16 cellular contexts compared by ENCODE assay signal in the genomic region with DNA sequence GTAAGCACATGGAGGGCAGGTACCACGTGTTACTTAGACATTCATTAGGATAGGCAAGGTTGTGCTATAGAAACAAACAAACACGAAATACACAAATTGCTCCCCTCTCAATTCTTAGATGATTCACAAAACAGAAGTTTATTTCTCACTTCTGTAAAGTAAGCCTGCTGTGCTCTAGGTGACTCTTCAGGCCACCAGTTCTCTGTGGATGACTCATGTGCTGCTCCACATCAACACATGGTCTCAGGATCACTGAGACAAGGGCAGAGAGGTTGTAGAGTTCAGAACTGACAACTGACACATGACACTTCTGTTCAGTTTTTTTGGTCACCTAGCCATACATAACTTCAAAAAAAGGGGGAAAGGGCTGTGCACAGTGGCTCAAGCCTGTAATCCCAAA.
DNase-seq lines count a peak whose midpoint lies in the region; ATAC-seq and TF ChIP-seq lines count a peak whose summit lies in the region.
"Had no signal": no experiment of that assay in that cellular context is flagged by ENCODE, and none has a peak within 500 bp of the region (broad histone marks: within the 10 kb centered on the region; RNA-seq: fewer than 3 reads in every experiment).

No MANE protein-coding gene starts in this region.

- H3K27ac Mint-ChIP-seq in WTC11: no peak overlapping the region
- H3K27ac Mint-ChIP-seq: activated CD4-positive, alpha-beta memory T cell treated with anti-CD3 and anti-CD28 coated beads for 36 hours; activated naive CD4-positive, alpha-beta T cell treated with anti-CD3 and anti-CD28 coated beads, Interleukin-2, amount 10 ng/mL, durations not matched to agents 7 days and 5 days had no signal

- no peak overlapping the region for H4K12ac ChIP-seq in trophoblast cell (ENCODE audit: low read depth, low read length)

- H3K4me1 Mint-ChIP-seq in WTC11: peaks cover 11% of the 10 kb centered on the region
- H3K4me1 Mint-ChIP-seq: activated naive CD4-positive, alpha-beta T cell treated with anti-CD3 and anti-CD28 coated beads, Interleukin-2, amount 10 ng/mL, durations not matched to agents 7 days and 5 days; central memory CD8-positive, alpha-beta T cell had no signal

- H3K9me3 Mint-ChIP-seq in WTC11: peaks cover 4% of the 10 kb centered on the region
- H3K9me3 Mint-ChIP-seq: activated CD4-positive, alpha-beta memory T cell treated with anti-CD3 and anti-CD28 coated beads for 36 hours; activated naive CD4-positive, alpha-beta T cell treated with anti-CD3 and anti-CD28 coated beads, Interleukin-2, amount 10 ng/mL, durations not matched to agents 7 days and 5 days had no signal

- TF ChIP-seq CTCF in NB4 (IDR thresholded peaks at IDR 0.05; ENCODE audit: low read depth, low read length) (no peak), WTC11 (IDR thresholded peaks at IDR 0.05) (no peak)

- no peak overlapping the region for H3K27ac ChIP-seq in right cardiac atrium (ENCODE audit: low read length)
- H3K27ac ChIP-seq in trophoblast cell (ENCODE audit: low read depth, low read length): no peak overlapping the region
- H3K27ac ChIP-seq: prostate gland, thoracic aorta had no signal

- CTCF ChIA-PET in WTC11 (lab: Charles Lee): no interaction called here

- H3K79me1 ChIP-seq in trophoblast cell (ENCODE audit: low read length): peaks cover 1% of the 10 kb centered on the region

- H3K27me3 Mint-ChIP-seq in WTC11 (ENCODE audit: low read depth): no peaks in the 10 kb centered on the region; the same call in 1 of the 2 replicates
- H3K27me3 Mint-ChIP-seq: activated naive CD4-positive, alpha-beta T cell treated with anti-CD3 and anti-CD28 coated beads, Interleukin-2, amount 10 ng/mL, durations not matched to agents 7 days and 5 days had no signal

- H2BK120ac ChIP-seq in trophoblast cell (ENCODE audit: insufficient read depth, low read length, poor library complexity): no peak overlapping the region

- H2AFZ ChIP-seq in trophoblast cell (ENCODE audit: insufficient read depth, low read length, poor library complexity): no peak overlapping the region

- no peaks in the 10 kb centered on the region for H3K27me3 ChIP-seq in right cardiac atrium (ENCODE audit: control insufficient read depth, insufficient read depth)
- H3K27me3 ChIP-seq in trophoblast cell (ENCODE audit: insufficient read depth, low read length): no peaks in the 10 kb centered on the region

- H3K4me1 ChIP-seq in right cardiac atrium (ENCODE audit: control insufficient read depth, insufficient read depth, low read length) (no peaks in the 10 kb centered on the region), trophoblast cell (ENCODE audit: control insufficient read depth in 1 of 2, insufficient read depth in 2 of 2, low read length in 2 of 2) (peaks cover 0 to 2% of the 10 kb centered on the region in 2 experiments)
- H3K4me1 ChIP-seq: prostate gland had no signal

- no peak overlapping the region for H3K4me2 ChIP-seq in trophoblast cell (ENCODE audit: low read length)

- no peaks in the 10 kb centered on the region for H3K79me2 ChIP-seq in trophoblast cell (ENCODE audit: control insufficient read depth, insufficient read depth, low read length, poor library complexity)

- H3K9me3 ChIP-seq in right cardiac atrium (ENCODE audit: control insufficient read depth, low read length) (no peaks in the 10 kb centered on the region), trophoblast cell (ENCODE audit: insufficient read depth, low read depth, low read length) (no peaks in the 10 kb centered on the region)
- H3K9me3 ChIP-seq: prostate gland, thoracic aorta had no signal

- H3K4me3 ChIP-seq in right cardiac atrium (ENCODE audit: low read length) (no peak overlapping the region), NB4 (ENCODE audit: low read depth, low read length) (no peak overlapping the region), trophoblast cell (ENCODE audit: low read depth, low read length) (no peak overlapping the region)
- H3K4me3 ChIP-seq: prostate gland, thoracic aorta had no signal

- no peak for DNase-seq in left ventricle myocardium superior
- DNase-seq in right cardiac atrium: no peak
- peak; percentile 21 for DNase-seq in NB4 (ENCODE audit: low read depth)
- no peak for DNase-seq in SIG-M5 (lab: John Stamatoyannopoulos, UW)
- no peak for DNase-seq in WTC11 (ENCODE audit: low spot score)
- DNase-seq in NCI-H774 (lab: John Stamatoyannopoulos, UW): no peak
- DNase-seq in trophoblast cell: no peak
- DNase-seq: activated CD4-positive, alpha-beta memory T cell treated with anti-CD3 and anti-CD28 coated beads for 36 hours; activated naive CD4-positive, alpha-beta T cell treated with anti-CD3 and anti-CD28 coated beads, Interleukin-2, amount 10 ng/mL, durations not matched to agents 7 days and 5 days; HCEC 1CT; NCI-H146 had no signal

- intact Hi-C loops in left ventricle myocardium superior (cut with micrococcal nuclease): no loop called here
- intact Hi-C loops in right cardiac atrium (cut with DNase I): no loop called here

- H3K4ac ChIP-seq in trophoblast cell (ENCODE audit: low read depth, low read length): no peak overlapping the region

- no peak for TF ChIP-seq POLR2A in NB4 (IDR thresholded peaks at IDR 0.05; ENCODE audit: extremely low read depth, insufficient read length)

- H3K4me3 Mint-ChIP-seq in WTC11: no peak overlapping the region
- H3K4me3 Mint-ChIP-seq: activated CD4-positive, alpha-beta memory T cell treated with anti-CD3 and anti-CD28 coated beads for 36 hours; activated naive CD4-positive, alpha-beta T cell treated with anti-CD3 and anti-CD28 coated beads, Interleukin-2, amount 10 ng/mL, durations not matched to agents 7 days and 5 days; central memory CD8-positive, alpha-beta T cell had no signal

- H3K14ac ChIP-seq in trophoblast cell (ENCODE audit: low read length): no peak overlapping the region

- H2AK5ac ChIP-seq in trophoblast cell (ENCODE audit: low read length): no peak overlapping the region

- H2BK12ac ChIP-seq in trophoblast cell (ENCODE audit: low read length): no peak overlapping the region

- H4K91ac ChIP-seq in trophoblast cell (ENCODE audit: low read depth, low read length): no peak overlapping the region

- H3K36me3 Mint-ChIP-seq in WTC11: no peaks in the 10 kb centered on the region; the same call in 1 of the 2 replicates
- H3K36me3 Mint-ChIP-seq: activated CD4-positive, alpha-beta memory T cell treated with anti-CD3 and anti-CD28 coated beads for 36 hours; activated naive CD4-positive, alpha-beta T cell treated with anti-CD3 and anti-CD28 coated beads, Interleukin-2, amount 10 ng/mL, durations not matched to agents 7 days and 5 days had no signal

- H3K18ac ChIP-seq in trophoblast cell (ENCODE audit: low read length): no peak overlapping the region

- POLR2A ChIA-PET in WTC11 (lab: Charles Lee): no interaction called here

- H2BK5ac ChIP-seq in trophoblast cell (ENCODE audit: low read depth, low read length, poor library complexity): no peak overlapping the region

- no peak overlapping the region for H3K23ac ChIP-seq in trophoblast cell (ENCODE audit: low read length)

- ATAC-seq in left ventricle myocardium superior (peak; percentile 71), right cardiac atrium (no peak), HG02852 (IDR thresholded peaks at IDR 0.05; ENCODE audit: unreplicated experiment) (peak; percentile 80), WTC11 (no peak)
- ATAC-seq: esophagus mucosa had no signal

- WGBS in right cardiac atrium: 63% methylated on average over 2 of the region's 2 CpGs
- no CpG with 5 or more reads among the region's 2 CpGs for WGBS in trophoblast cell (ENCODE audit: extremely low coverage, insufficient coverage, insufficient read length)

- no peak overlapping the region for H4K8ac ChIP-seq in trophoblast cell (ENCODE audit: low read depth, low read length)

- H3K36me3 ChIP-seq in trophoblast cell (ENCODE audit: control insufficient read depth in 1 of 2, insufficient read depth in 2 of 2, low read length in 2 of 2): no peaks in the 10 kb centered on the region
- H3K36me3 ChIP-seq: prostate gland, thoracic aorta had no signal

- H3K9ac ChIP-seq in trophoblast cell (ENCODE audit: low read length): no peak overlapping the region

TF ChIP-seq in WTC11, 78 proteins besides CTCF, POLR2A, EP300 and RAD21 (continues in another document):
- TF ChIP-seq SMAD3 (CRISPR knock-in tag; IDR thresholded peaks at IDR 0.05; ENCODE audit: borderline replicate concordance) (no peak), SMAD4 (CRISPR knock-in tag; IDR thresholded peaks at IDR 0.05) (no peak), ZNF219 (CRISPR knock-in tag; IDR thresholded peaks at IDR 0.05; ENCODE audit: borderline replicate concordance) (no peak), TEAD4 (CRISPR knock-in tag; IDR thresholded peaks at IDR 0.05) (no peak), PRRX2 (CRISPR knock-in tag; IDR thresholded peaks at IDR 0.05) (no peak), FOXJ3 (CRISPR knock-in tag; IDR thresholded peaks at IDR 0.05; ENCODE audit: borderline replicate concordance) (no peak), RORB (CRISPR knock-in tag; IDR thresholded peaks at IDR 0.05) (no peak), ZNF416 (CRISPR knock-in tag; IDR thresholded peaks at IDR 0.05) (no peak), JUN (CRISPR knock-in tag; IDR thresholded peaks at IDR 0.05) (no peak)
- TF ChIP-seq, protein P1, sequence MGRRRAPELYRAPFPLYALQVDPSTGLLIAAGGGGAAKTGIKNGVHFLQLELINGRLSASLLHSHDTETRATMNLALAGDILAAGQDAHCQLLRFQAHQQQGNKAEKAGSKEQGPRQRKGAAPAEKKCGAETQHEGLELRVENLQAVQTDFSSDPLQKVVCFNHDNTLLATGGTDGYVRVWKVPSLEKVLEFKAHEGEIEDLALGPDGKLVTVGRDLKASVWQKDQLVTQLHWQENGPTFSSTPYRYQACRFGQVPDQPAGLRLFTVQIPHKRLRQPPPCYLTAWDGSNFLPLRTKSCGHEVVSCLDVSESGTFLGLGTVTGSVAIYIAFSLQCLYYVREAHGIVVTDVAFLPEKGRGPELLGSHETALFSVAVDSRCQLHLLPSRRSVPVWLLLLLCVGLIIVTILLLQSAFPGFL (CRISPR knock-in tag; IDR thresholded peaks at IDR 0.05; ENCODE audit: borderline replicate concordance): no peak
- TF ChIP-seq, protein P2, sequence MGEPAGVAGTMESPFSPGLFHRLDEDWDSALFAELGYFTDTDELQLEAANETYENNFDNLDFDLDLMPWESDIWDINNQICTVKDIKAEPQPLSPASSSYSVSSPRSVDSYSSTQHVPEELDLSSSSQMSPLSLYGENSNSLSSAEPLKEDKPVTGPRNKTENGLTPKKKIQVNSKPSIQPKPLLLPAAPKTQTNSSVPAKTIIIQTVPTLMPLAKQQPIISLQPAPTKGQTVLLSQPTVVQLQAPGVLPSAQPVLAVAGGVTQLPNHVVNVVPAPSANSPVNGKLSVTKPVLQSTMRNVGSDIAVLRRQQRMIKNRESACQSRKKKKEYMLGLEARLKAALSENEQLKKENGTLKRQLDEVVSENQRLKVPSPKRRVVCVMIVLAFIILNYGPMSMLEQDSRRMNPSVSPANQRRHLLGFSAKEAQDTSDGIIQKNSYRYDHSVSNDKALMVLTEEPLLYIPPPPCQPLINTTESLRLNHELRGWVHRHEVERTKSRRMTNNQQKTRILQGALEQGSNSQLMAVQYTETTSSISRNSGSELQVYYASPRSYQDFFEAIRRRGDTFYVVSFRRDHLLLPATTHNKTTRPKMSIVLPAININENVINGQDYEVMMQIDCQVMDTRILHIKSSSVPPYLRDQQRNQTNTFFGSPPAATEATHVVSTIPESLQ (CRISPR knock-in tag; IDR thresholded peaks at IDR 0.05): no peak

Comparison
In these comparisons a context has a peak if more than half of its experiments do, and no peak if none do; other contexts are left out.
1. ATAC-seq: peak in left ventricle myocardium superior (single experiment) and HG02852 (single experiment); none in right cardiac atrium (0 of 2) and WTC11 (single experiment).